Comparison of ENCODE assay signal across 12 cellular contexts in genomic region chr10:30270247-30270646, GRCh38.
DNase-seq lines count a peak whose midpoint lies in the region; ATAC-seq and TF ChIP-seq lines count a peak whose summit lies in the region.
"Had no signal": no experiment of that assay in that cellular context is flagged by ENCODE, and none has a peak within 500 bp of the region (broad histone marks: within the 10 kb centered on the region; RNA-seq: fewer than 3 reads in every experiment).

No MANE protein-coding gene starts in this region.

- DNase-seq in NOMO-1 (lab: John Stamatoyannopoulos, UW; ENCODE audit: unreplicated experiment in 2 of 2) (peak; percentile 5 to 16), NOMO-1 treated with dmso at 0.1 percent for 144 hours (lab: John Stamatoyannopoulos, UW; ENCODE audit: unreplicated experiment) (no peak), OCI-LY7 (ENCODE audit: low spot score) (peak; percentile 10), endothelial cell (ENCODE audit: low spot score) (no peak), type B pancreatic cell (ENCODE audit: extremely low spot score, unreplicated experiment) (no peak), SHP77 treated with DMSO at 0.1 percent for 48 hours (lab: John Stamatoyannopoulos, UW) (no peak)
- no peak for DNase-seq in activated CD4-positive, alpha-beta memory T cell treated with anti-CD3 and anti-CD28 coated beads for 36 hours
- DNase-seq: activated naive CD8-positive, alpha-beta T cell treated with anti-CD3 and anti-CD28 coated beads for 36 hours; BE2C; NCI-H187; SJCRH30 had no signal

- TF ChIP-seq CTCF in OCI-LY7 (conservative IDR thresholded peaks at IDR 0.05; ENCODE audit: low read length), result peak; percentile 67
- TF ChIP-seq CTCF in endothelial cell (IDR thresholded peaks at IDR 0.05; ENCODE audit: unreplicated experiment), result peak; percentile 41
- peak; percentile 44 for TF ChIP-seq CTCF in type B pancreatic cell (conservative IDR thresholded peaks at IDR 0.05)

- H2AFZ ChIP-seq in OCI-LY7 (ENCODE audit: low read length), result no peak overlapping the region

- no peaks in the 10 kb centered on the region for H3K36me3 ChIP-seq in OCI-LY7 (ENCODE audit: insufficient read depth, low read length)
- H3K36me3 ChIP-seq: BE2C, SJCRH30 had no signal

- no peak for ATAC-seq in HG03196 (IDR thresholded peaks at IDR 0.05; ENCODE audit: unreplicated experiment)

- H3K27ac ChIP-seq in OCI-LY7 (ENCODE audit: low read depth, low read length, poor library complexity, severe bottlenecking), result no peak overlapping the region
- H3K27ac ChIP-seq: SJCRH30 had no signal

- intact Hi-C loops in OCI-LY7 (cut with micrococcal nuclease; ENCODE audit: unreplicated experiment), result no loop called here
- intact Hi-C loops in activated CD4-positive, alpha-beta memory T cell treated with anti-CD3 and anti-CD28 coated beads for 36 hours (cut with micrococcal nuclease), result no loop called here

- 0 out of 2 replicates have a peak, but pooled peaks cover 4% of the 10 kb centered on the region for H3K9me3 ChIP-seq in OCI-LY7 (ENCODE audit: low read length)
- H3K9me3 ChIP-seq: BE2C, SJCRH30 had no signal

- H3K36me3 Mint-ChIP-seq in endothelial cell (ENCODE audit: low read depth, unreplicated experiment) (no peaks in the 10 kb centered on the region), type B pancreatic cell (no peaks in the 10 kb centered on the region)
- no peaks in the 10 kb centered on the region for H3K36me3 Mint-ChIP-seq in activated CD4-positive, alpha-beta memory T cell treated with anti-CD3 and anti-CD28 coated beads for 36 hours
- H3K36me3 Mint-ChIP-seq: activated naive CD8-positive, alpha-beta T cell treated with anti-CD3 and anti-CD28 coated beads for 36 hours had no signal

- CTCF ChIA-PET in OCI-LY7 (lab: Charles Lee; ENCODE audit: unreplicated experiment), result no interaction called here
- CTCF ChIA-PET in activated CD4-positive, alpha-beta memory T cell treated with anti-CD3 and anti-CD28 coated beads for 36 hours (lab: Charles Lee), result interaction anchor here (0.8 kb wide), 1 partner anchor 49 kb away, joined by 3 read pairs; no protein-coding TSS in a partner anchor

- no peaks in the 10 kb centered on the region for H3K4me1 ChIP-seq in OCI-LY7 (ENCODE audit: insufficient read depth, low read length, poor library complexity, severe bottlenecking)
- H3K4me1 ChIP-seq: BE2C, SJCRH30 had no signal

- no peak overlapping the region for H3K4me3 ChIP-seq in OCI-LY7 (ENCODE audit: low read depth, low read length, poor library complexity, severe bottlenecking)
- H3K4me3 ChIP-seq: SJCRH30 had no signal

- no peaks in the 10 kb centered on the region for H3K9me2 ChIP-seq in OCI-LY7 (ENCODE audit: insufficient read depth, low read length)

- H3K27me3 Mint-ChIP-seq in endothelial cell (ENCODE audit: unreplicated experiment) (no peaks in the 10 kb centered on the region), type B pancreatic cell (peaks cover 11% of the 10 kb centered on the region)
- H3K27me3 Mint-ChIP-seq in activated CD4-positive, alpha-beta memory T cell treated with anti-CD3 and anti-CD28 coated beads for 36 hours, result peaks cover 15% of the 10 kb centered on the region

- no peaks in the 10 kb centered on the region for H3K79me2 ChIP-seq in OCI-LY7 (ENCODE audit: insufficient read depth, low read depth, low read length)

- H3K4me3 Mint-ChIP-seq in endothelial cell (ENCODE audit: unreplicated experiment) (no peak overlapping the region), type B pancreatic cell (no peak overlapping the region)
- H3K4me3 Mint-ChIP-seq in activated CD4-positive, alpha-beta memory T cell treated with anti-CD3 and anti-CD28 coated beads for 36 hours, result no peak overlapping the region
- H3K4me3 Mint-ChIP-seq: activated naive CD8-positive, alpha-beta T cell treated with anti-CD3 and anti-CD28 coated beads for 36 hours had no signal

- H3K9me3 Mint-ChIP-seq in endothelial cell (ENCODE audit: unreplicated experiment) (no peaks in the 10 kb centered on the region), type B pancreatic cell (peaks cover 2% of the 10 kb centered on the region)
- H3K9me3 Mint-ChIP-seq in activated CD4-positive, alpha-beta memory T cell treated with anti-CD3 and anti-CD28 coated beads for 36 hours, result no peaks in the 10 kb centered on the region

- no peak overlapping the region for H3K4me2 ChIP-seq in OCI-LY7 (ENCODE audit: low read length)

- POLR2A ChIA-PET in OCI-LY7 (lab: Charles Lee), result interaction anchor here (0.5 to 0.9 kb wide), 3 partner anchors 110 to 760 kb away, joined by 3 read pairs; no protein-coding TSS in a partner anchor
- POLR2A ChIA-PET in activated CD4-positive, alpha-beta memory T cell treated with anti-CD3 and anti-CD28 coated beads for 36 hours (lab: Charles Lee), result no interaction called here

- H3K27ac Mint-ChIP-seq in endothelial cell (ENCODE audit: unreplicated experiment) (no peak overlapping the region), type B pancreatic cell (no peak overlapping the region)
- H3K27ac Mint-ChIP-seq in activated CD4-positive, alpha-beta memory T cell treated with anti-CD3 and anti-CD28 coated beads for 36 hours, result no peak overlapping the region
- H3K27ac Mint-ChIP-seq: activated naive CD8-positive, alpha-beta T cell treated with anti-CD3 and anti-CD28 coated beads for 36 hours had no signal

- BruUV-seq in OCI-LY7 (replicated peaks; lab: Mats Ljungman, UMichigan), result no TSS peak

- H3K4me1 Mint-ChIP-seq in endothelial cell (ENCODE audit: unreplicated experiment) (peaks cover 3% of the 10 kb centered on the region), type B pancreatic cell (ENCODE audit: unreplicated experiment) (no peaks in the 10 kb centered on the region)
- H3K4me1 Mint-ChIP-seq in activated CD4-positive, alpha-beta memory T cell treated with anti-CD3 and anti-CD28 coated beads for 36 hours (ENCODE audit: low read depth), result no peaks in the 10 kb centered on the region
- H3K4me1 Mint-ChIP-seq: activated naive CD8-positive, alpha-beta T cell treated with anti-CD3 and anti-CD28 coated beads for 36 hours had no signal

- no peaks in the 10 kb centered on the region for H4K20me1 ChIP-seq in OCI-LY7 (ENCODE audit: insufficient read depth, low read length)

Comparison
In these comparisons a context has a peak if more than half of its experiments do, and no peak if none do; other contexts are left out.
1. DNase-seq: peak in NOMO-1 (2 of 2) and OCI-LY7 (single experiment); none in NOMO-1 treated with dmso at 0.1 percent for 144 hours (single experiment), endothelial cell (single experiment), type B pancreatic cell (single experiment), activated CD4-positive, alpha-beta memory T cell treated with anti-CD3 and anti-CD28 coated beads for 36 hours (single experiment) and SHP77 treated with DMSO at 0.1 percent for 48 hours (single experiment).
2. Peak in every context shown above with its lines, with median percentiles within 50 percentile points of each other: CTCF ChIP-seq.